11 cellular contexts compared by ENCODE assay signal in the genomic region with DNA sequence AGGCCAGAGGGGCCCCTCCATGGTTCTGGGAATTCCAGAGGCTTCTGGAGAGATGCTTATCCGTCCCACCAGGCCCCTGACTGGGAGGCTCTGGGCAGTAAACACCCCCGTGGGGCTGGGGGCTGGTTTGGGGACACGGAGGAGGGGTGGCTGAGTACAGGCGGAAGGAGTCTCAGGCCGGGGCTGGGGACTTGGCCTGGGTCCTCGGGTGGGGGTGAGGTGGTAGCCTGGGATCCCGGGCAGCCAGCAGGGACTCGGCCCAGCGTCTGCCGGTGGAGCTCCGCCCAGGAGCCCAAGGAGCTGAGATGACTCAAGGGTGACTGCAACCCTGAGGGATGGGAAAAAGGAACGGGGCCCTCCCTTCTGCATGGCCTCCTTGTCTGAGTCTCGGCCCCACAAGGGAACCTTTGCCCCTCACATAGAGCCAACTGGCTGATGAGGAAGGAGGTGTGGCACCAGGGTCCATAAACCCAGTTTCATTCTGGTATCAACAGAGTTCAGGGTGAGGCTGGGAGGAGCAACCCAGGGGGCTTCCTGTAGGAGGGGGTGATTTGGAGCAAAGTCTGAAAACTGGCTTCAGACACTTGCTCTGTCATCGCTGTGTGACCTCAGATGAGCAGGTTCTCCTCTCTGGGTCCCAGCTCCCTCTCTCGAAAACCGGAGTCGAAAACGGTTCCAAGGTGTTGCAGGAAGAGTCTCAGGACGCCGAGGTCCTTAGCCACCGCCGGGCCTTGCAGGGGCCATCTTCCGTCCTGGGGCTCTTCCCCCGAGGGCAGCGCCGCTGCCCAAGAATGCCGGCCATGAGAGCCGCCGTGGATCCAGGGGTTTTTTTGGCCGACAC. TPM values are rescaled to one million over a fixed set of nuclear protein-coding genes. Genes with fewer than 3 reads are reported as not detected.
DNase-seq lines count a peak whose midpoint lies in the region; ATAC-seq, FAIRE-seq and TF ChIP-seq lines count a peak whose summit lies in the region.
"Had no signal": no experiment of that assay in that cellular context is flagged by ENCODE, and none has a peak within 500 bp of the region (broad histone marks: within the 10 kb centered on the region; RNA-seq: fewer than 3 reads in every experiment).

No MANE protein-coding gene starts in this region.

- ATAC-seq in IMR-90 (ENCODE audit: low read depth) (peak; percentile 92), WTC11 (no peak)
- ATAC-seq in activated CD8-positive, alpha-beta T cell treated with anti-CD3 and anti-CD28 coated beads, Interleukin-2, amount 10 ng/mL, durations not matched to agents 7 days and 5 days, result no peak

- H2BK5ac ChIP-seq in IMR-90 (ENCODE audit: low read depth, low read length, poor library complexity, severe bottlenecking), result peak overlapping the region; percentile 73

- peaks cover 9% of the 10 kb centered on the region for H3K9me3 ChIP-seq in IMR-90 (ENCODE audit: control insufficient read depth, insufficient read depth, low read length)
- H3K9me3 ChIP-seq: adrenal gland had no signal

- H4K91ac ChIP-seq in IMR-90 (ENCODE audit: insufficient read depth, low read depth, low read length), result peak overlapping the region; percentile 65

- CTCF ChIA-PET in IMR-90 (lab: Yijun Ruan, JAX) (no interaction called here), WTC11 (lab: Charles Lee) (interaction anchor here (1.5 kb wide), 1 partner anchor 81 kb away, joined by 4 read pairs; no protein-coding TSS in a partner anchor)
- CTCF ChIA-PET in activated CD8-positive, alpha-beta T cell treated with anti-CD3 and anti-CD28 coated beads, Interleukin-2, amount 10 ng/mL, durations not matched to agents 7 days and 5 days (lab: Charles Lee), result no interaction called here

- H3K4ac ChIP-seq in IMR-90 (ENCODE audit: low read depth, low read length), result peak overlapping the region; percentile 75

- no peaks in the 10 kb centered on the region for H3K9me3 Mint-ChIP-seq in activated CD8-positive, alpha-beta T cell treated with anti-CD3 and anti-CD28 coated beads, Interleukin-2, amount 10 ng/mL, durations not matched to agents 7 days and 5 days (ENCODE audit: insufficient read depth)
- H3K9me3 Mint-ChIP-seq in WTC11, result peaks cover 11% of the 10 kb centered on the region

- H2BK20ac ChIP-seq in IMR-90 (ENCODE audit: low read depth, low read length), result peak overlapping the region; percentile 58; the same call in 1 of the 2 replicates

- TF ChIP-seq RAD21 in IMR-90 (IDR thresholded peaks at IDR 0.05; ENCODE audit: low read length), result no peak

- no peaks in the 10 kb centered on the region for H3K36me3 Mint-ChIP-seq in activated CD8-positive, alpha-beta T cell treated with anti-CD3 and anti-CD28 coated beads, Interleukin-2, amount 10 ng/mL, durations not matched to agents 7 days and 5 days (ENCODE audit: low read depth)
- no peaks in the 10 kb centered on the region for H3K36me3 Mint-ChIP-seq in WTC11

- dilution Hi-C loops in IMR-90 (cut with HindIII; ENCODE audit: low sequenced_read_pairs, unreplicated experiment), result no loop called here

- H4K5ac ChIP-seq in IMR-90 (ENCODE audit: low read depth, low read length), result peak overlapping the region; percentile 41

- TF ChIP-seq POLR2A in IMR-90 (IDR thresholded peaks at IDR 0.05; ENCODE audit: low read depth, low read length), result peak; percentile 43; the same call in 1 of the 2 replicates
- TF ChIP-seq POLR2A in GM12891 (IDR thresholded peaks at IDR 0.05; ENCODE audit: low read depth, low read length), result no peak

- no TSS peak for BruUV-seq in IMR-90 (replicated peaks; lab: Mats Ljungman, UMichigan)

- H3K27me3 ChIP-seq in ACC112 (ENCODE audit: insufficient read depth, low read length) (no peaks in the 10 kb centered on the region), IMR-90 (ENCODE audit: control insufficient read depth, insufficient read depth, low read length) (no peaks in the 10 kb centered on the region)
- H3K27me3 ChIP-seq: adrenal gland had no signal

- peak overlapping the region; percentile 18 for H2AK9ac ChIP-seq in IMR-90 (replicated peaks; ENCODE audit: low read depth, low read length, poor library complexity)

- H3K4me1 ChIP-seq in ACC112 (ENCODE audit: control insufficient read depth, insufficient read depth, low read length, unreplicated experiment) (peaks cover 14% of the 10 kb centered on the region), IMR-90 (ENCODE audit: control insufficient read depth, insufficient read depth, low read length) (peaks cover 15% of the 10 kb centered on the region)
- H3K4me1 ChIP-seq: adrenal gland had no signal

- H2BK15ac ChIP-seq in IMR-90 (ENCODE audit: low read depth, low read length), result peak overlapping the region; percentile 67; the same call in 1 of the 3 replicates

- TF ChIP-seq CTCF in IMR-90 (conservative IDR thresholded peaks at IDR 0.05; ENCODE audit: low read depth, low read length), result no peak
- TF ChIP-seq CTCF in WTC11 (IDR thresholded peaks at IDR 0.05), result no peak

- FAIRE-seq in GM12891 (lab: Jason Lieb, UNC), result no peak

- no peak overlapping the region for H3K23ac ChIP-seq in IMR-90 (ENCODE audit: low read depth, low read length)

- H3K9ac ChIP-seq in IMR-90 (ENCODE audit: low read depth, low read length), result peak overlapping the region; percentile 35

- no peak overlapping the region for H3K27ac Mint-ChIP-seq in activated CD8-positive, alpha-beta T cell treated with anti-CD3 and anti-CD28 coated beads, Interleukin-2, amount 10 ng/mL, durations not matched to agents 7 days and 5 days
- H3K27ac Mint-ChIP-seq in WTC11, result no peak overlapping the region

- intact Hi-C loops in IMR-90 (cut with micrococcal nuclease), result no loop called here

- DNase-seq in IMR-90 (peak; percentile 87), T47D (ENCODE audit: low read depth in 1 of 2, low spot score in 1 of 2) (peak; percentile 57 to 71), left kidney (ENCODE audit: low read depth, low spot score) (peak; percentile 43), WTC11 (ENCODE audit: low spot score) (no peak), GM12891 (ENCODE audit: insufficient read length, low spot score) (no peak), hypothalamus (lab: John Stamatoyannopoulos, UW) (no peak)
- DNase-seq in activated CD8-positive, alpha-beta T cell treated with anti-CD3 and anti-CD28 coated beads, Interleukin-2, amount 10 ng/mL, durations not matched to agents 7 days and 5 days, result no peak

- in situ Hi-C loops in IMR-90 (cut with MboI; ENCODE audit: low sequenced_read_pairs), result no loop called here
- in situ Hi-C loops in T47D (cut with HindIII; ENCODE audit: low pct_unique_long_range_greater_than_20kb, low sequenced_read_pairs), result no loop called here

- peak overlapping the region; percentile 33 for H3K18ac ChIP-seq in IMR-90 (ENCODE audit: low read depth, low read length)

- H2AK5ac ChIP-seq in IMR-90 (ENCODE audit: low read depth, low read length), result peak overlapping the region; percentile 91

- H2BK120ac ChIP-seq in IMR-90 (ENCODE audit: low read depth, low read length), result peak overlapping the region; percentile 84

- no peaks in the 10 kb centered on the region for H3K36me3 ChIP-seq in ACC112 (ENCODE audit: insufficient read depth, low read length)
- H3K36me3 ChIP-seq in IMR-90 (ENCODE audit: control insufficient read depth, insufficient read depth, low read length), result no peaks in the 10 kb centered on the region
- H3K36me3 ChIP-seq: adrenal gland had no signal

- no peak overlapping the region for H3K56ac ChIP-seq in IMR-90 (ENCODE audit: extremely low read depth, insufficient read depth, low read length)

- 0 out of 2 replicates have a peak overlapping the region, but pooled peaks have one; percentile 9 for H3K4me2 ChIP-seq in IMR-90 (ENCODE audit: low read depth, low read length)

- POLR2A ChIA-PET in IMR-90 (lab: Charles Lee; ENCODE audit: unreplicated experiment), result no interaction called here
- POLR2A ChIA-PET in activated CD8-positive, alpha-beta T cell treated with anti-CD3 and anti-CD28 coated beads, Interleukin-2, amount 10 ng/mL, durations not matched to agents 7 days and 5 days (lab: Charles Lee), result no interaction called here
- POLR2A ChIA-PET in WTC11 (lab: Charles Lee), result no interaction called here

- no peak overlapping the region for H3K4me3 Mint-ChIP-seq in activated CD8-positive, alpha-beta T cell treated with anti-CD3 and anti-CD28 coated beads, Interleukin-2, amount 10 ng/mL, durations not matched to agents 7 days and 5 days
- H3K4me3 Mint-ChIP-seq in WTC11, result no peak overlapping the region

- peak overlapping the region; percentile 2 to 81 for H4K8ac ChIP-seq in IMR-90 (ENCODE audit: low read depth in 2 of 2, low read length in 2 of 2)

- H3K4me3 ChIP-seq in ACC112 (ENCODE audit: low read depth, low read length) (no peak overlapping the region), IMR-90 (ENCODE audit: insufficient read depth, low read depth, low read length) (no peak overlapping the region)
- H3K4me3 ChIP-seq: adrenal gland had no signal

- H3K4me1 Mint-ChIP-seq in activated CD8-positive, alpha-beta T cell treated with anti-CD3 and anti-CD28 coated beads, Interleukin-2, amount 10 ng/mL, durations not matched to agents 7 days and 5 days (ENCODE audit: low read depth), result no peaks in the 10 kb centered on the region
- H3K4me1 Mint-ChIP-seq in WTC11, result no peaks in the 10 kb centered on the region

- H3K79me1 ChIP-seq in IMR-90 (ENCODE audit: low read depth in 1 of 2, low read length in 2 of 2), result no peaks in the 10 kb centered on the region

- peak overlapping the region; percentile 78 for H3K14ac ChIP-seq in IMR-90 (replicated peaks; ENCODE audit: low read depth, low read length)

- no peak overlapping the region for H2AFZ ChIP-seq in ACC112 (ENCODE audit: low read length, unreplicated experiment)
- H2AFZ ChIP-seq in IMR-90 (replicated peaks; ENCODE audit: low read length, poor library complexity), result peak overlapping the region; percentile 94

- no peaks in the 10 kb centered on the region for H3K79me2 ChIP-seq in ACC112 (ENCODE audit: control insufficient read depth, insufficient read depth, low read length, unreplicated experiment)

- 0 out of 2 replicates have a peak, but pooled peaks cover 3% of the 10 kb centered on the region for H4K20me1 ChIP-seq in IMR-90 (ENCODE audit: insufficient read depth, low read length)

- H3K27ac ChIP-seq in ACC112 (ENCODE audit: low read depth, low read length) (peak overlapping the region; percentile 89), IMR-90 (ENCODE audit: insufficient read depth, low read length) (peak overlapping the region; percentile 60)

- no peaks in the 10 kb centered on the region for H3K27me3 Mint-ChIP-seq in activated CD8-positive, alpha-beta T cell treated with anti-CD3 and anti-CD28 coated beads, Interleukin-2, amount 10 ng/mL, durations not matched to agents 7 days and 5 days (ENCODE audit: low read depth)
- H3K27me3 Mint-ChIP-seq in WTC11 (ENCODE audit: low read depth), result no peaks in the 10 kb centered on the region; the same call in 1 of the 2 replicates

- peaks cover 7% of the 10 kb centered on the region; the same call in 1 of the 2 replicates for H3K9me1 ChIP-seq in IMR-90 (ENCODE audit: insufficient read depth, low read length)

- 67% methylated on average over 8 of the region's 30 CpGs; no CpG with 5 or more reads in 1 of the 2 experiments for WGBS in IMR-90 (ENCODE audit: extremely low coverage in 2 of 2, insufficient read length in 1 of 2), 2 experiments

RNA-seq across cellular contexts. Expression of a gene that starts 0.8 kb away (rescaled TPM):
- not detected in 2 replicates for total RNA-seq in IMR-90 (2012; rRNA removed)
- 0.03 TPM in 1 of 2 replicates, not detected in the other for polyA plus RNA-seq in IMR-90 (2012; rRNA removed)
- 0.02 TPM in 1 of 2 replicates, not detected in the other for polyA plus RNA-seq in IMR-90 (2012; cell fraction: cytosol; rRNA removed)
- 0.11 and 0.13 TPM in 2 replicates for polyA plus RNA-seq in IMR-90 (2012; cell fraction: nucleus; rRNA removed; ENCODE audit: low replicate concordance)
- not detected for total RNA-seq in activated CD8-positive, alpha-beta T cell treated with anti-CD3 and anti-CD28 coated beads, Interleukin-2, amount 10 ng/mL, durations not matched to agents 7 days and 5 days
- total RNA-seq in WTC11 (2021), result 0.66 to 0.78 TPM (median 0.70 TPM) in 3 replicates
- 0.03 TPM for polyA plus RNA-seq in GM12891 (2012; ENCODE audit: low read depth, missing spikeins)
- total RNA-seq: T-helper 1 cell treated with Interleukin-12 subunit alpha and Interleukin-12 subunit beta and Interleukin-4 antibody, amounts not matched to agents 30 ng/mL and 1 ng/mL, for 36 hours had no signal

RNA-seq across cellular contexts. Expression of a gene that starts 43.0 kb away (rescaled TPM):
- 2.2 TPM in 2 replicates for total RNA-seq in IMR-90 (2012; rRNA removed)
- polyA plus RNA-seq in IMR-90 (2012; rRNA removed), result 7.4 and 8.3 TPM in 2 replicates
- polyA plus RNA-seq in IMR-90 (2012; cell fraction: cytosol; rRNA removed), result 7.9 and 11.3 TPM in 2 replicates
- 8.1 and 11.6 TPM in 2 replicates for polyA plus RNA-seq in IMR-90 (2012; cell fraction: nucleus; rRNA removed; ENCODE audit: low replicate concordance)
- not detected for total RNA-seq in activated CD8-positive, alpha-beta T cell treated with anti-CD3 and anti-CD28 coated beads, Interleukin-2, amount 10 ng/mL, durations not matched to agents 7 days and 5 days
- total RNA-seq in WTC11 (2021), result 17.7 to 25.6 TPM (median 22.1 TPM) in 3 replicates
- polyA plus RNA-seq in GM12891 (2012; ENCODE audit: low read depth, missing spikeins), result 0.73 TPM
- total RNA-seq: T-helper 1 cell treated with Interleukin-12 subunit alpha and Interleukin-12 subunit beta and Interleukin-4 antibody, amounts not matched to agents 30 ng/mL and 1 ng/mL, for 36 hours had no signal

RNA-seq across cellular contexts. Expression of a gene that starts 45.5 kb away (rescaled TPM):
- 95.5 and 146 TPM in 2 replicates for total RNA-seq in IMR-90 (2012; rRNA removed)
- 269 and 483 TPM in 2 replicates for polyA plus RNA-seq in IMR-90 (2012; rRNA removed)
- polyA plus RNA-seq in IMR-90 (2012; cell fraction: cytosol; rRNA removed), result 96.3 and 257 TPM in 2 replicates
- 324 and 629 TPM in 2 replicates for polyA plus RNA-seq in IMR-90 (2012; cell fraction: nucleus; rRNA removed; ENCODE audit: low replicate concordance)
- total RNA-seq in activated CD8-positive, alpha-beta T cell treated with anti-CD3 and anti-CD28 coated beads, Interleukin-2, amount 10 ng/mL, durations not matched to agents 7 days and 5 days, result 100 to 1,000 TPM; 524 to 526 TPM
- total RNA-seq in WTC11 (2021), result 663 to 692 TPM (median 680 TPM) in 3 replicates
- polyA plus RNA-seq in GM12891 (2012; ENCODE audit: low read depth, missing spikeins), result 196 TPM

RNA-seq across cellular contexts. Expression of a gene that starts 56.5 kb away (rescaled TPM):
- total RNA-seq in IMR-90 (2012; rRNA removed) (not detected in 2 replicates), WTC11 (2021) (not detected in 3 replicates)
- not detected in 2 replicates for polyA plus RNA-seq in IMR-90 (2012; rRNA removed)
- polyA plus RNA-seq in IMR-90 (2012; cell fraction: cytosol; rRNA removed), result not detected in 2 replicates
- polyA plus RNA-seq in IMR-90 (2012; cell fraction: nucleus; rRNA removed; ENCODE audit: low replicate concordance), result not detected in 2 replicates
- total RNA-seq in activated CD8-positive, alpha-beta T cell treated with anti-CD3 and anti-CD28 coated beads, Interleukin-2, amount 10 ng/mL, durations not matched to agents 7 days and 5 days, result not detected
- polyA plus RNA-seq in GM12891 (2012; ENCODE audit: low read depth, missing spikeins), result not detected
- total RNA-seq: lung microvascular endothelial cell; T-helper 1 cell treated with Interleukin-12 subunit alpha and Interleukin-12 subunit beta and Interleukin-4 antibody, amounts not matched to agents 30 ng/mL and 1 ng/mL, for 36 hours had no signal

Comparison
In these comparisons a context has a peak if more than half of its experiments do, and no peak if none do; other contexts are left out.
1. DNase-seq: peak in IMR-90 (single experiment), T47D (2 of 2) and left kidney (single experiment); none in activated CD8-positive, alpha-beta T cell treated with anti-CD3 and anti-CD28 coated beads, Interleukin-2, amount 10 ng/mL, durations not matched to agents 7 days and 5 days (single experiment), WTC11 (single experiment), GM12891 (single experiment) and hypothalamus (0 of 51).